8 cellular contexts compared by ENCODE assay signal in the genomic region with DNA sequence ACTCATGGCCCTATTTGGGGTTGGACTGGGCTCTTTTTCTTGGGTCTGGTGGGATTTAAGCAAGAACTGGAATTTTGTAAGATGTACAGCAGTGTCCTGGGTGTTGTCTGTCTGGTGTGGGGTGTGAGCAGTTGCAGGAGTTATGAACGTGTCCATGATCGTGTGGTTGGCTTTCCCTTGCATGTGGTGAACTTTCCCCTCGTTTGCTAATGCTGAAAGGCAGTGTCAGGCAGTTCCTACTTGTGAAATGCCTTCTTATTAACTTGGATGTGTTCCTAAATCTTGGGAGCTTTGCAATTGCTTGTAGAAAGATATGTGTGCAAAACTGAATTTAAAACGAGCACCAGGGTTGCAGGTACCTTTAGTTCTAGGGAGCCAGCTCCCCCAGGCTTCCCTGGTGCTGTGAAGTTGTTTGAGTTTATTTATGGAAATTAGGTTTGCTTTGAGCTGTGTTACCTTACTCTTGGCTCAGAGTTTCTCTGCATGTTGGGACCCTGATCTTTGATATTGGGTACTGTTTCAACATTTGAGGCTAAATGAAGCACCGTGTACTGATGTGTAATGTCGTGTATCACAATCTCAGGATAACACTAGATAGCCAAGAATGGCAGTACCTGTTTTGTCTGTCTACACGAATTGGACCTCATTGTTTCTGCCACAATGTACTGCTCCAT. TPM values are rescaled to one million over a fixed set of nuclear protein-coding genes. Genes with fewer than 3 reads are reported as not detected.
DNase-seq lines count a peak whose midpoint lies in the region; ATAC-seq and TF ChIP-seq lines count a peak whose summit lies in the region.

No MANE protein-coding gene starts in this region.

- H3K27me3 Mint-ChIP-seq in endodermal cell (ENCODE audit: insufficient read depth) (peaks cover 7% of the 10 kb centered on the region), natural killer cell (ENCODE audit: low read depth in 2 of 2) (peaks cover 5 to 7% of the 10 kb centered on the region in 2 donors)

- H3K36me3 Mint-ChIP-seq in endodermal cell (ENCODE audit: low read depth) (peaks cover 3% of the 10 kb centered on the region), natural killer cell (no peaks in the 10 kb centered on the region)

- H3K9ac ChIP-seq in NT2/D1 (ENCODE audit: insufficient read length, low read depth): peak overlapping the region; percentile 98
- H3K9ac ChIP-seq in endodermal cell (ENCODE audit: extremely low read depth, low read length, poor library complexity, severe bottlenecking): peak overlapping the region; percentile 82

- 29 to 34% methylated on average over 7 of the region's 7 CpGs for WGBS in endodermal cell (ENCODE audit: insufficient coverage in 1 of 2, insufficient read length in 1 of 2), 2 experiments

- no peaks in the 10 kb centered on the region for H3K4me1 ChIP-seq in NT2/D1 (ENCODE audit: insufficient read depth, insufficient read length)
- peaks cover 2% of the 10 kb centered on the region for H3K4me1 ChIP-seq in endodermal cell (ENCODE audit: control insufficient read depth, insufficient read depth, low read length)

- H3K4me3 ChIP-seq in GM12865 (ENCODE audit: low read depth, low read length): peak overlapping the region; percentile 83
- peak overlapping the region; percentile 99 for H3K4me3 ChIP-seq in NT2/D1 (ENCODE audit: insufficient read length, low read depth)
- H3K4me3 ChIP-seq in endodermal cell (ENCODE audit: low read length): peak overlapping the region; percentile 99

- POLR2A ChIA-PET in HEK293T (lab: Yijun Ruan, JAX): no interaction called here

- peaks cover 5% of the 10 kb centered on the region for H3K36me3 ChIP-seq in NT2/D1 (ENCODE audit: insufficient read depth, insufficient read length, low read length)
- no peaks in the 10 kb centered on the region for H3K36me3 ChIP-seq in endodermal cell (ENCODE audit: control insufficient read depth, insufficient read depth, low read length)

- no peaks in the 10 kb centered on the region for H3K9me3 Mint-ChIP-seq in endodermal cell
- no peaks in the 10 kb centered on the region for H3K9me3 Mint-ChIP-seq in natural killer cell

- H3K4me3 Mint-ChIP-seq in endodermal cell (peak overlapping the region; percentile 94), natural killer cell (peak overlapping the region; percentile 79)

- TF ChIP-seq CTCF in GM12865 (IDR thresholded peaks at IDR 0.05; ENCODE audit: insufficient read depth, low read depth, low read length, missing control alignments) (no peak), endodermal cell (conservative IDR thresholded peaks at IDR 0.05) (no peak), natural killer cell (IDR thresholded peaks at IDR 0.05) (no peak)

- H3K27me3 ChIP-seq in NT2/D1 (ENCODE audit: insufficient read depth, insufficient read length) (no peaks in the 10 kb centered on the region), endodermal cell (ENCODE audit: control insufficient read depth, insufficient read depth, low read length, poor library complexity, severe bottlenecking) (peaks cover 2% of the 10 kb centered on the region)

- no peaks in the 10 kb centered on the region for H3K9me3 ChIP-seq in NT2/D1 (ENCODE audit: insufficient read depth, low read length)
- H3K9me3 ChIP-seq in endodermal cell (ENCODE audit: control insufficient read depth, low read length): no peaks in the 10 kb centered on the region

- peak overlapping the region; percentile 94 for H3K27ac Mint-ChIP-seq in endodermal cell
- H3K27ac Mint-ChIP-seq in natural killer cell: peak overlapping the region; percentile 69 to 90

- H3K4me1 Mint-ChIP-seq in endodermal cell (peaks cover 9% of the 10 kb centered on the region), natural killer cell (peaks cover 14 to 15% of the 10 kb centered on the region in 2 donors)

- no peak overlapping the region for H3K27ac ChIP-seq in endodermal cell (ENCODE audit: low read depth, low read length)

- DNase-seq in GM12865 (ENCODE audit: low read depth) (peak; percentile 5), NT2/D1 (ENCODE audit: low read depth, low spot score) (no peak), endodermal cell (no peak), natural killer cell (no peak), foreskin melanocyte (no peak), NCI-H2107 (lab: John Stamatoyannopoulos, UW) (no peak), HEK293T (ENCODE audit: extremely low spot score) (no peak)
- no peak for DNase-seq in stimulated activated CD4-positive, alpha-beta T cell treated with anti-CD3 and anti-CD28 coated beads, Interleukin-4, amount 100 ng/mL, for 24 hours

- CTCF ChIA-PET in HEK293T (lab: Yijun Ruan, JAX): no interaction called here

- intact Hi-C loops in natural killer cell (cut with micrococcal nuclease): loop anchor here (1.0 to 5.0 kb wide), 2 partner anchors 36 to 332 kb away; a partner anchor contains a TSS

- no peak for ATAC-seq in natural killer cell

TF ChIP-seq in HEK293T, 16 proteins besides CTCF, POLR2A, EP300 and RAD21:
- TF ChIP-seq ZNF384 (IDR thresholded peaks at IDR 0.05): no peak
- TF ChIP-seq FOXM1 (IDR thresholded peaks at IDR 0.05; ENCODE audit: borderline replicate concordance): no peak
- no peak for TF ChIP-seq HDGF (IDR thresholded peaks at IDR 0.05; ENCODE audit: borderline replicate concordance)
- no peak for TF ChIP-seq TARDBP (IDR thresholded peaks at IDR 0.05)
- no peak for TF ChIP-seq FOXA1 (IDR thresholded peaks at IDR 0.05)
- no peak for TF ChIP-seq ARNT (IDR thresholded peaks at IDR 0.05)
- TF ChIP-seq, protein P1, sequence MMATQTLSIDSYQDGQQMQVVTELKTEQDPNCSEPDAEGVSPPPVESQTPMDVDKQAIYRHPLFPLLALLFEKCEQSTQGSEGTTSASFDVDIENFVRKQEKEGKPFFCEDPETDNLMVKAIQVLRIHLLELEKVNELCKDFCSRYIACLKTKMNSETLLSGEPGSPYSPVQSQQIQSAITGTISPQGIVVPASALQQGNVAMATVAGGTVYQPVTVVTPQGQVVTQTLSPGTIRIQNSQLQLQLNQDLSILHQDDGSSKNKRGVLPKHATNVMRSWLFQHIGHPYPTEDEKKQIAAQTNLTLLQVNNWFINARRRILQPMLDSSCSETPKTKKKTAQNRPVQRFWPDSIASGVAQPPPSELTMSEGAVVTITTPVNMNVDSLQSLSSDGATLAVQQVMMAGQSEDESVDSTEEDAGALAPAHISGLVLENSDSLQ (IDR thresholded peaks at IDR 0.05): no peak
- no peak for TF ChIP-seq SP1 (IDR thresholded peaks at IDR 0.05)
- TF ChIP-seq NFRKB (IDR thresholded peaks at IDR 0.05): no peak
- TF ChIP-seq L3MBTL2 (conservative IDR thresholded peaks at IDR 0.05): no peak
TF ChIP-seq in HEK293T: peak in this region for 0.

RNA-seq across cellular contexts. Expression of a gene that starts 35.8 kb away (rescaled TPM):
- 100 to 1,000 TPM; 109 to 138 TPM for total RNA-seq in endodermal cell
- polyA plus RNA-seq in endodermal cell (2013, experiment 1 of 2): 119 TPM
- polyA plus RNA-seq in endodermal cell (2013, experiment 2 of 2): 116 TPM
- 10 to 100 TPM; 21.0 to 26.3 (median 26.1) TPM for total RNA-seq in natural killer cell

Comparison
In these comparisons a context has a peak if more than half of its experiments do, and no peak if none do; other contexts are left out.
1. RNA of a gene that starts 35.8 kb away (total RNA-seq): 109 to 138 TPM in endodermal cell; 21.0 to 26.3 TPM in natural killer cell; every median in the first group is over 4 times any median in the second.
2. Peak in every context shown above with its lines, with median percentiles within 50 percentile points of each other: H3K4me3 ChIP-seq.